Comparison of ENCODE assay signal across 7 cellular contexts in genomic region chr22:35381424-35381772, GRCh38. TPM values are rescaled to one million over a fixed set of nuclear protein-coding genes. Genes with fewer than 3 reads are reported as not detected.
DNase-seq lines count a peak whose midpoint lies in the region; ATAC-seq and TF ChIP-seq lines count a peak whose summit lies in the region.

No MANE protein-coding gene starts in this region.

- no peak for TF ChIP-seq POLR2A in adrenal gland (IDR thresholded peaks at IDR 0.05)
- no peak for TF ChIP-seq POLR2A in testis (IDR thresholded peaks at IDR 0.05)

- H3K36me3 ChIP-seq in HUES48 (ENCODE audit: control insufficient read depth, insufficient read depth, low read length) (peaks cover 4% of the 10 kb centered on the region; the same call in 1 of the 2 replicates), adrenal gland (replicated peaks in 1 of 2) (peaks cover 0 to 26% of the 10 kb centered on the region in 2 donors), testis (ENCODE audit: low read depth, missing control alignments) (no peaks in the 10 kb centered on the region)

- H3K4me3 ChIP-seq in HUES48 (ENCODE audit: low read depth, low read length), result peak overlapping the region; percentile 56
- H3K4me3 ChIP-seq in adrenal gland, result peak overlapping the region in 3 of 4 donors; percentile 58 to 68 (median 60)
- H3K4me3 ChIP-seq in testis, result peak overlapping the region; percentile 59 to 74

- H3K9ac ChIP-seq in HUES48 (ENCODE audit: low read depth, low read length), result peak overlapping the region; percentile 14; the same call in 1 of the 2 replicates

- 48 to 57% (median 51%) methylated on average over 2 to 4 of the region's 4 CpGs for WGBS in adrenal gland, 4 donors
- WGBS in testis, 2 donors, result 37% methylated on average over 4 of the region's 4 CpGs

- DNase-seq in adrenal gland (peak in 2 of 7 donors; percentile 27 to 41), left lobe of liver (ENCODE audit: low spot score) (no peak), testis (peak; percentile 57), A172 (ENCODE audit: low spot score) (no peak), AML-193 (lab: John Stamatoyannopoulos, UW) (no peak), kidney glomerular epithelial cell (lab: John Stamatoyannopoulos, UW) (no peak)

- H3K27me3 ChIP-seq in HUES48 (ENCODE audit: control insufficient read depth, insufficient read depth, low read length), result peaks cover 4% of the 10 kb centered on the region; the same call in 1 of the 2 replicates
- H3K27me3 ChIP-seq in adrenal gland, result no peaks in the 10 kb centered on the region
- no peaks in the 10 kb centered on the region for H3K27me3 ChIP-seq in testis

- H3K4me1 ChIP-seq in HUES48 (ENCODE audit: control insufficient read depth, insufficient read depth, low read length) (peaks cover 42% of the 10 kb centered on the region), adrenal gland (replicated peaks in 1 of 2) (peaks cover 32 to 37% of the 10 kb centered on the region in 2 donors), testis (peaks cover 51% of the 10 kb centered on the region)

- intact Hi-C loops in adrenal gland (cut with DNase I) (no loop called here), testis (cut with DNase I; ENCODE audit: low total_unique reads) (no loop called here)

- ATAC-seq in left lobe of liver, result peak; percentile 15

- TF ChIP-seq CTCF in adrenal gland (IDR thresholded peaks at IDR 0.05) (no peak), testis (IDR thresholded peaks at IDR 0.05) (no peak)

- H3K27ac ChIP-seq in HUES48 (ENCODE audit: low read depth, low read length) (peak overlapping the region; percentile 16), adrenal gland (peak overlapping the region in 3 of 5 donors; percentile 49 to 85 (median 83)), testis (peak overlapping the region; percentile 56 to 71)

- H3K9me3 ChIP-seq in HUES48 (ENCODE audit: control insufficient read depth, insufficient read depth, low read length), result no peaks in the 10 kb centered on the region
- H3K9me3 ChIP-seq in adrenal gland (replicated peaks in 1 of 3), result no peaks in the 10 kb centered on the region
- H3K9me3 ChIP-seq in testis, result no peaks in the 10 kb centered on the region

RNA-seq across cellular contexts. Expression of gene HMOX1, which starts 0.5 kb away (rescaled TPM):
- total RNA-seq in adrenal gland, result 100 to 1,000 TPM in 2 of 8 donors, 10 to 100 TPM in 6; 30.8 to 578 (median 57.4) TPM
- polyA plus RNA-seq in adrenal gland, result 10 to 100 TPM; 15.4 to 27.6 (median 27.3) TPM
- 35.9 TPM for total RNA-seq in left lobe of liver
- total RNA-seq in testis, result 10 to 100 TPM; 22.0 to 35.2 TPM
- polyA plus RNA-seq in testis (ENCODE audit: insufficient read depth, low read depth, low replicate concordance), result 37.8 TPM
- total RNA-seq in A172 (2014; rRNA removed; shearing (Covaris generic)), result 17.3 and 18.2 TPM in 2 replicates

RNA-seq across cellular contexts. Expression of gene MCM5, which starts 18.5 kb away (rescaled TPM):
- total RNA-seq in adrenal gland, result 10 to 100 TPM in 7 of 8 donors, 1 to 10 TPM in 1; 9.0 to 20.1 (median 16.4) TPM
- 1 to 10 TPM; 3.9 to 9.6 (median 7.0) TPM for polyA plus RNA-seq in adrenal gland
- 9.1 TPM for total RNA-seq in left lobe of liver
- total RNA-seq in testis, result 10 to 100 TPM; 34.3 to 49.6 TPM
- 42.1 TPM for polyA plus RNA-seq in testis (ENCODE audit: insufficient read depth, low read depth, low replicate concordance)
- total RNA-seq in A172 (2014; rRNA removed; shearing (Covaris generic)), result 87.7 and 165 TPM in 2 replicates

Comparison
In these comparisons a context has a peak if more than half of its experiments do, and no peak if none do; other contexts are left out.
1. H3K27ac ChIP-seq: peak in every context shown above with its lines; median percentile 83 in adrenal gland; 64 in testis; 16 in HUES48.